In genomic region chr15:31365655-31366127, GRCh38 we compare ENCODE assay signal across 8 cellular contexts. TPM values are rescaled to one million over a fixed set of nuclear protein-coding genes. Genes with fewer than 3 reads are reported as not detected.
A peak's percentile ranks its signal among the peaks of the same experiment; 100 is the strongest.
DNase-seq lines count a peak whose midpoint lies in the region; ATAC-seq and TF ChIP-seq lines count a peak whose summit lies in the region.

No MANE protein-coding gene starts in this region.

- no peak overlapping the region for H3K4me3 ChIP-seq in fibroblast of lung (replicated peaks in 1 of 4; ENCODE audit: control extremely low read depth in 1 of 4, insufficient read depth in 1 of 4, low read depth in 3 of 4, low read length in 4 of 4)

- peak overlapping the region; percentile 77 for H3K4me3 Mint-ChIP-seq in activated T-helper 1 cell treated with anti-CD3 and anti-CD28 coated beads, Interleukin-12 subunit alpha, Interleukin-12 subunit beta, Interleukin-2, Interleukin-4 antibody, amounts not matched to agents 30 ng/mL and 10 ng/mL and 1 ng/mL, durations not matched to agents 14 hours and 24 hours and 36 hours
- H3K4me3 Mint-ChIP-seq in neural crest cell, result peak overlapping the region; percentile 61
- H3K4me3 Mint-ChIP-seq in stimulated activated naive CD8-positive, alpha-beta T cell treated with anti-CD3 and anti-CD28 coated beads, Interleukin-15, amount 100 ng/mL, for 72 hours, result peak overlapping the region; percentile 78 to 84

- peak overlapping the region; percentile 99 for H3K27ac Mint-ChIP-seq in activated T-helper 1 cell treated with anti-CD3 and anti-CD28 coated beads, Interleukin-12 subunit alpha, Interleukin-12 subunit beta, Interleukin-2, Interleukin-4 antibody, amounts not matched to agents 30 ng/mL and 10 ng/mL and 1 ng/mL, durations not matched to agents 14 hours and 24 hours and 36 hours
- H3K27ac Mint-ChIP-seq in neural crest cell (ENCODE audit: unreplicated experiment), result peak overlapping the region; percentile 50
- H3K27ac Mint-ChIP-seq in stimulated activated naive CD8-positive, alpha-beta T cell treated with anti-CD3 and anti-CD28 coated beads, Interleukin-15, amount 100 ng/mL, for 72 hours, result peak overlapping the region; percentile 94 to 96

- H3K27me3 ChIP-seq in fibroblast of lung (ENCODE audit: control insufficient read depth, insufficient read depth, low read length), result no peaks in the 10 kb centered on the region

- no peak overlapping the region for H3K9ac ChIP-seq in fibroblast of lung (ENCODE audit: insufficient read depth, low read length)

- no peaks in the 10 kb centered on the region for H4K20me1 ChIP-seq in fibroblast of lung (ENCODE audit: control insufficient read depth, extremely low read depth, insufficient read depth, low read length)

- H2AFZ ChIP-seq in fibroblast of lung (ENCODE audit: low read length), result no peak overlapping the region

- no peaks in the 10 kb centered on the region for H3K4me1 ChIP-seq in fibroblast of lung (ENCODE audit: control insufficient read depth, extremely low read depth, insufficient read depth, low read length)

- ATAC-seq in HG02610 (IDR thresholded peaks at IDR 0.05; ENCODE audit: unreplicated experiment), result peak; percentile 52
- ATAC-seq in stimulated activated naive CD8-positive, alpha-beta T cell treated with anti-CD3 and anti-CD28 coated beads, Interleukin-15, amount 100 ng/mL, for 72 hours, result peak; percentile 79

- peaks cover 97% of the 10 kb centered on the region for H3K4me1 Mint-ChIP-seq in activated T-helper 1 cell treated with anti-CD3 and anti-CD28 coated beads, Interleukin-12 subunit alpha, Interleukin-12 subunit beta, Interleukin-2, Interleukin-4 antibody, amounts not matched to agents 30 ng/mL and 10 ng/mL and 1 ng/mL, durations not matched to agents 14 hours and 24 hours and 36 hours (ENCODE audit: low read depth)
- peaks cover 41% of the 10 kb centered on the region for H3K4me1 Mint-ChIP-seq in neural crest cell
- H3K4me1 Mint-ChIP-seq in stimulated activated naive CD8-positive, alpha-beta T cell treated with anti-CD3 and anti-CD28 coated beads, Interleukin-15, amount 100 ng/mL, for 72 hours, result peaks cover 100% of the 10 kb centered on the region

- H3K79me2 ChIP-seq in fibroblast of lung (ENCODE audit: control insufficient read depth, insufficient read depth, low read length), result peaks cover 38% of the 10 kb centered on the region

- H3K9me3 ChIP-seq in fibroblast of lung (ENCODE audit: control insufficient read depth, insufficient read depth, low read depth, low read length), result no peaks in the 10 kb centered on the region

- DNase-seq in ELR (ENCODE audit: low read depth), result peak; percentile 75
- DNase-seq in NOMO-1 treated with dmso at 0.1 percent for 144 hours (lab: John Stamatoyannopoulos, UW; ENCODE audit: unreplicated experiment), result peak; percentile 70
- DNase-seq in activated T-helper 1 cell treated with anti-CD3 and anti-CD28 coated beads, Interleukin-12 subunit alpha, Interleukin-12 subunit beta, Interleukin-2, Interleukin-4 antibody, amounts not matched to agents 30 ng/mL and 10 ng/mL and 1 ng/mL, durations not matched to agents 14 hours and 24 hours and 36 hours (ENCODE audit: low spot score), result peak; percentile 69
- peak; percentile 59 to 93 for DNase-seq in fibroblast of lung (ENCODE audit: low read depth in 2 of 2)
- peak; percentile 35 for DNase-seq in neural crest cell (ENCODE audit: low read depth, low spot score)
- DNase-seq in stimulated activated naive CD8-positive, alpha-beta T cell treated with anti-CD3 and anti-CD28 coated beads, Interleukin-15, amount 100 ng/mL, for 72 hours, result peak; percentile 83 to 86
- no peak for DNase-seq in NCI-H748 treated with DMSO at 0.1 percent for 48 hours (lab: John Stamatoyannopoulos, UW)

- intact Hi-C loops in activated T-helper 1 cell treated with anti-CD3 and anti-CD28 coated beads, Interleukin-12 subunit alpha, Interleukin-12 subunit beta, Interleukin-2, Interleukin-4 antibody, amounts not matched to agents 30 ng/mL and 10 ng/mL and 1 ng/mL, durations not matched to agents 14 hours and 24 hours and 36 hours (cut with micrococcal nuclease), result loop anchor here (1.0 to 10.0 kb wide), 9 partner anchors 8 to 1829 kb away; partner anchors contain the start of gene FMN1

- H3K9me3 Mint-ChIP-seq in activated T-helper 1 cell treated with anti-CD3 and anti-CD28 coated beads, Interleukin-12 subunit alpha, Interleukin-12 subunit beta, Interleukin-2, Interleukin-4 antibody, amounts not matched to agents 30 ng/mL and 10 ng/mL and 1 ng/mL, durations not matched to agents 14 hours and 24 hours and 36 hours, result no peaks in the 10 kb centered on the region
- no peaks in the 10 kb centered on the region for H3K9me3 Mint-ChIP-seq in neural crest cell
- peaks cover 3 to 12% of the 10 kb centered on the region in 2 donors for H3K9me3 Mint-ChIP-seq in stimulated activated naive CD8-positive, alpha-beta T cell treated with anti-CD3 and anti-CD28 coated beads, Interleukin-15, amount 100 ng/mL, for 72 hours

- no peaks in the 10 kb centered on the region for H3K27me3 Mint-ChIP-seq in activated T-helper 1 cell treated with anti-CD3 and anti-CD28 coated beads, Interleukin-12 subunit alpha, Interleukin-12 subunit beta, Interleukin-2, Interleukin-4 antibody, amounts not matched to agents 30 ng/mL and 10 ng/mL and 1 ng/mL, durations not matched to agents 14 hours and 24 hours and 36 hours (ENCODE audit: insufficient read depth)
- no peaks in the 10 kb centered on the region for H3K27me3 Mint-ChIP-seq in neural crest cell (ENCODE audit: low read depth)
- H3K27me3 Mint-ChIP-seq in stimulated activated naive CD8-positive, alpha-beta T cell treated with anti-CD3 and anti-CD28 coated beads, Interleukin-15, amount 100 ng/mL, for 72 hours, result no peaks in the 10 kb centered on the region

- H3K27ac ChIP-seq in fibroblast of lung (ENCODE audit: insufficient read depth, low read length), result no peak overlapping the region

- TF ChIP-seq CTCF in fibroblast of lung (conservative IDR thresholded peaks at IDR 0.05 in 1 of 2, IDR thresholded peaks at IDR 0.05 in 1 of 2; ENCODE audit: low read depth in 1 of 2, low read length in 2 of 2), result peak; percentile 32 to 51
- TF ChIP-seq CTCF in neural crest cell (conservative IDR thresholded peaks at IDR 0.05), result peak; percentile 46

- H3K4me2 ChIP-seq in fibroblast of lung (ENCODE audit: extremely low read depth, insufficient read depth, low read length), result peak overlapping the region; percentile 7

- H3K36me3 Mint-ChIP-seq in activated T-helper 1 cell treated with anti-CD3 and anti-CD28 coated beads, Interleukin-12 subunit alpha, Interleukin-12 subunit beta, Interleukin-2, Interleukin-4 antibody, amounts not matched to agents 30 ng/mL and 10 ng/mL and 1 ng/mL, durations not matched to agents 14 hours and 24 hours and 36 hours (ENCODE audit: low read depth), result peaks cover 30% of the 10 kb centered on the region
- H3K36me3 Mint-ChIP-seq in neural crest cell (ENCODE audit: low read depth), result peaks cover 9% of the 10 kb centered on the region

- no peaks in the 10 kb centered on the region for H3K36me3 ChIP-seq in fibroblast of lung (ENCODE audit: control insufficient read depth, insufficient read depth, low read length)

RNA-seq across cellular contexts. Expression of gene KLF13, which starts 39.1 kb away (rescaled TPM):
- 129 and 137 TPM in 2 replicates for total RNA-seq in activated T-helper 1 cell treated with anti-CD3 and anti-CD28 coated beads, Interleukin-12 subunit alpha, Interleukin-12 subunit beta, Interleukin-2, Interleukin-4 antibody, amounts not matched to agents 30 ng/mL and 10 ng/mL and 1 ng/mL, durations not matched to agents 14 hours and 24 hours and 36 hours
- total RNA-seq in fibroblast of lung (28.5 and 39.6 TPM in 2 replicates), neural crest cell (43.3 and 44.6 TPM in 2 replicates)
- 29.5 and 42.9 TPM in 2 replicates for polyA plus RNA-seq in fibroblast of lung
- 43.9 and 48.6 TPM in 2 replicates for polyA plus RNA-seq in fibroblast of lung (2012)
- 50.3 and 57.3 TPM in 2 replicates for polyA minus RNA-seq in fibroblast of lung (ENCODE audit: low replicate concordance)
